8 cellular contexts compared by ENCODE assay signal in genomic region chr1:201916649-201917249, GRCh38. TPM values are rescaled to one million over a fixed set of nuclear protein-coding genes. Genes with fewer than 3 reads are reported as not detected.
A peak's percentile ranks its signal among the peaks of the same experiment; 100 is the strongest.
DNase-seq lines count a peak whose midpoint lies in the region; ATAC-seq and TF ChIP-seq lines count a peak whose summit lies in the region.

No MANE protein-coding gene starts in this region.

- peak overlapping the region; percentile 50 for H3K9ac ChIP-seq in GM23248

- H3K4me1 Mint-ChIP-seq in progenitor cell of endocrine pancreas (ENCODE audit: low read depth): no peaks in the 10 kb centered on the region

- H2AFZ ChIP-seq in GM23248: peak overlapping the region; percentile 67

- DNase-seq in GM23248: peak; percentile 88
- peak; percentile 94 for DNase-seq in RPMI7951 (ENCODE audit: low read depth)
- peak in 2 of 5 donors; percentile 70 to 71 for DNase-seq in heart left ventricle
- peak; percentile 92 for DNase-seq in skeletal muscle cell (ENCODE audit: low read depth)
- no peak for DNase-seq in D341Med (ENCODE audit: low spot score)
- DNase-seq in progenitor cell of endocrine pancreas (ENCODE audit: low spot score, unreplicated experiment): no peak
- DNase-seq in NCI-H446 (lab: John Stamatoyannopoulos, UW): no peak

- peaks cover 27% of the 10 kb centered on the region for H3F3A ChIP-seq in GM23248 (ENCODE audit: insufficient read depth)

- H3K27ac ChIP-seq in GM23248 (peak overlapping the region; percentile 77), heart left ventricle (peak overlapping the region in 11 of 12 donors; percentile 40 to 92 (median 65))

- H3K79me2 ChIP-seq in GM23248 (ENCODE audit: insufficient read depth): no peaks in the 10 kb centered on the region

- in situ Hi-C loops in GM23248 (cut with MboI): no loop called here

- 13 to 18% methylated on average over 9 to 11 of the region's 11 CpGs for WGBS in GM23248 (ENCODE audit: low coverage in 1 of 2, low lambda C conversion rate in 2 of 2, missing lambda C conversion rate in 2 of 2), 2 experiments
- 33 to 49% (median 42%) methylated on average over 11 of the region's 11 CpGs for WGBS in heart left ventricle, 4 donors

- H3K4me2 ChIP-seq in GM23248 (ENCODE audit: unreplicated experiment): peak overlapping the region; percentile 67

- no peak for TF ChIP-seq POLR2A in heart left ventricle (IDR thresholded peaks at IDR 0.05)

- ATAC-seq in heart left ventricle (peak; percentile 8 to 75 (median 57)), HG02981 (IDR thresholded peaks at IDR 0.05; ENCODE audit: unreplicated experiment) (no peak)

- H3K9me3 ChIP-seq in GM23248 (ENCODE audit: low read depth) (no peaks in the 10 kb centered on the region), heart left ventricle (no peaks in the 10 kb centered on the region)

- H3K36me3 ChIP-seq in GM23248 (ENCODE audit: low read depth): no peaks in the 10 kb centered on the region
- no peaks in the 10 kb centered on the region for H3K36me3 ChIP-seq in heart left ventricle

- H3K9me2 ChIP-seq in GM23248 (ENCODE audit: insufficient read depth): no peaks in the 10 kb centered on the region

- TF ChIP-seq CTCF in heart left ventricle (IDR thresholded peaks at IDR 0.05): no peak
- TF ChIP-seq CTCF in progenitor cell of endocrine pancreas (IDR thresholded peaks at IDR 0.05; ENCODE audit: unreplicated experiment): no peak

- H3K27me3 ChIP-seq in GM23248 (replicated peaks; ENCODE audit: insufficient read depth) (no peaks in the 10 kb centered on the region), heart left ventricle (no peaks in the 10 kb centered on the region)

- no peak overlapping the region for H3K4me3 Mint-ChIP-seq in progenitor cell of endocrine pancreas (ENCODE audit: low read depth)

- no peak overlapping the region for H3K27ac Mint-ChIP-seq in progenitor cell of endocrine pancreas

- no peaks in the 10 kb centered on the region for H3K9me3 Mint-ChIP-seq in progenitor cell of endocrine pancreas (ENCODE audit: low read depth)

- H3K36me3 Mint-ChIP-seq in progenitor cell of endocrine pancreas (ENCODE audit: insufficient read depth): no peaks in the 10 kb centered on the region

- H3K4me3 ChIP-seq in GM23248 (peak overlapping the region; percentile 4), heart left ventricle (no peak overlapping the region), skeletal muscle cell (ENCODE audit: low read depth, low read length) (no peak overlapping the region)

- H3K27me3 Mint-ChIP-seq in progenitor cell of endocrine pancreas: peaks cover 4% of the 10 kb centered on the region

- intact Hi-C loops in heart left ventricle (cut with DNase I): no loop called here

- no peaks in the 10 kb centered on the region for H4K20me1 ChIP-seq in GM23248 (ENCODE audit: insufficient read depth)

- peaks cover 35% of the 10 kb centered on the region for H3K4me1 ChIP-seq in GM23248 (ENCODE audit: insufficient read depth)
- H3K4me1 ChIP-seq in heart left ventricle: peaks cover 0 to 37% (median 18%) of the 10 kb centered on the region in 12 donors

RNA-seq across cellular contexts. Expression of gene SHISA4, which starts 28.1 kb away (rescaled TPM):
- 24.8 and 42.4 TPM in 2 replicates for total RNA-seq in GM23248 (2014; rRNA removed; shearing (Covaris generic))
- polyA plus RNA-seq in GM23248 (2016; fragmentation: Nextera tagmentation; extraction: Ambion mirVana): 47.9 and 48.0 TPM in 2 replicates
- total RNA-seq in RPMI7951 (2014; rRNA removed; shearing (Covaris generic)): 22.3 and 30.4 TPM in 2 replicates
- 100 to 1,000 TPM in 6 of 9 donors, 10 to 100 TPM in 3; 66.5 to 262 (median 133) TPM for total RNA-seq in heart left ventricle
- polyA plus RNA-seq in heart left ventricle: 100 to 1,000 TPM in 1 of 2 donors, 10 to 100 TPM in 1; 53.2 to 101 TPM
- 6.6 and 7.4 TPM in 2 replicates for total RNA-seq in progenitor cell of endocrine pancreas

RNA-seq across cellular contexts. Expression of gene LMOD1, which starts 29.6 kb away (rescaled TPM):
- 7.8 and 8.9 TPM in 2 replicates for total RNA-seq in GM23248 (2014; rRNA removed; shearing (Covaris generic))
- polyA plus RNA-seq in GM23248 (2016; fragmentation: Nextera tagmentation; extraction: Ambion mirVana) (6.1 and 6.3 TPM in 2 replicates), heart left ventricle (10 to 100 TPM in 1 of 2 donors, 1 to 10 TPM in 1; 5.1 to 14.5 TPM)
- 0.49 and 0.60 TPM in 2 replicates for total RNA-seq in RPMI7951 (2014; rRNA removed; shearing (Covaris generic))
- total RNA-seq in heart left ventricle (10 to 100 TPM in 4 of 9 donors, 1 to 10 TPM in 5; 4.6 to 24.9 (median 10.0) TPM), progenitor cell of endocrine pancreas (0.41 and 0.62 TPM in 2 replicates)

RNA-seq across cellular contexts. Expression of gene TIMM17A, which starts 38.6 kb away (rescaled TPM):
- total RNA-seq in GM23248 (2014; rRNA removed; shearing (Covaris generic)): 56.4 and 68.8 TPM in 2 replicates
- polyA plus RNA-seq in GM23248 (2016; fragmentation: Nextera tagmentation; extraction: Ambion mirVana) (116 and 123 TPM in 2 replicates), heart left ventricle (100 to 1,000 TPM in 1 of 2 donors, 10 to 100 TPM in 1; 50.7 to 151 TPM)
- total RNA-seq in RPMI7951 (2014; rRNA removed; shearing (Covaris generic)): 64.5 and 74.3 TPM in 2 replicates
- total RNA-seq in heart left ventricle (100 to 1,000 TPM in 3 of 9 donors, 10 to 100 TPM in 6; 31.7 to 120 (median 86.0) TPM), progenitor cell of endocrine pancreas (43.5 and 49.5 TPM in 2 replicates)

Comparison
In these comparisons a context has a peak if more than half of its experiments do, and no peak if none do; other contexts are left out.
1. DNase-seq: peak in GM23248 (single experiment), RPMI7951 (single experiment) and skeletal muscle cell (single experiment); none in D341Med (single experiment), progenitor cell of endocrine pancreas (single experiment) and NCI-H446 (0 of 2).